ENCODE assay signal across 12 cellular contexts in genomic region chr6:153976921-153977693, GRCh38.
DNase-seq lines count a peak whose midpoint lies in the region; ATAC-seq and TF ChIP-seq lines count a peak whose summit lies in the region.
"Had no signal": no experiment of that assay in that cellular context is flagged by ENCODE, and none has a peak within 500 bp of the region (broad histone marks: within the 10 kb centered on the region; RNA-seq: fewer than 3 reads in every experiment).

No MANE protein-coding gene starts in this region.

- no peaks in the 10 kb centered on the region for H3K36me3 Mint-ChIP-seq in CD4-positive, CD25-positive, alpha-beta regulatory T cell

- H3K27me3 Mint-ChIP-seq in CD4-positive, CD25-positive, alpha-beta regulatory T cell, result peaks cover 19% of the 10 kb centered on the region

- no peaks in the 10 kb centered on the region for H3K9me3 ChIP-seq in CD4-positive, CD25-positive, alpha-beta regulatory T cell (ENCODE audit: control insufficient read depth in 2 of 2, low read length in 2 of 2)
- H3K9me3 ChIP-seq in right cardiac atrium (ENCODE audit: control insufficient read depth, low read length), result no peaks in the 10 kb centered on the region
- H3K9me3 ChIP-seq in colonic mucosa, result no peaks in the 10 kb centered on the region
- H3K9me3 ChIP-seq: ascending aorta, BLaER1 had no signal

- peaks cover 2 to 11% (median 8%) of the 10 kb centered on the region in 4 donors for H3K4me1 Mint-ChIP-seq in CD4-positive, CD25-positive, alpha-beta regulatory T cell

- H3K36me3 ChIP-seq in CD4-positive, CD25-positive, alpha-beta regulatory T cell (ENCODE audit: control insufficient read depth, insufficient read depth, low read length), result no peaks in the 10 kb centered on the region
- no peaks in the 10 kb centered on the region for H3K36me3 ChIP-seq in colonic mucosa
- H3K36me3 ChIP-seq: ascending aorta, BLaER1 had no signal

- WGBS in right cardiac atrium, result 56% methylated on average over 7 of the region's 7 CpGs

- peak in 1 of 2 donors; percentile 31 for ATAC-seq in CD4-positive, CD25-positive, alpha-beta regulatory T cell (ENCODE audit: low read depth in 2 of 2)
- ATAC-seq in GM21390 (IDR thresholded peaks at IDR 0.05; ENCODE audit: unreplicated experiment) (peak; percentile 57), right cardiac atrium (peak; percentile 72 to 88), HG03342 (IDR thresholded peaks at IDR 0.05; ENCODE audit: unreplicated experiment) (no peak)

- H3K4me3 ChIP-seq in CD4-positive, CD25-positive, alpha-beta regulatory T cell (ENCODE audit: low read depth, low read length), result peak overlapping the region; percentile 54
- H3K4me3 ChIP-seq in right cardiac atrium (ENCODE audit: low read length), result no peak overlapping the region
- H3K4me3 ChIP-seq in colonic mucosa, result no peak overlapping the region
- H3K4me3 ChIP-seq: ascending aorta, BLaER1 had no signal

- peaks cover 0 to 8% (median 2%) of the 10 kb centered on the region in 7 donors for H3K9me3 Mint-ChIP-seq in CD4-positive, CD25-positive, alpha-beta regulatory T cell

- H3K4me3 Mint-ChIP-seq in CD4-positive, CD25-positive, alpha-beta regulatory T cell, result peak overlapping the region in 2 of 4 donors; percentile 33 to 65

- H3K27ac ChIP-seq in CD4-positive, CD25-positive, alpha-beta regulatory T cell (ENCODE audit: insufficient read depth, low read length, poor library complexity, severe bottlenecking), result no peak overlapping the region
- H3K27ac ChIP-seq in right cardiac atrium (ENCODE audit: low read length), result no peak overlapping the region
- no peak overlapping the region for H3K27ac ChIP-seq in colonic mucosa
- H3K27ac ChIP-seq: ascending aorta, BLaER1 had no signal

- intact Hi-C loops in right cardiac atrium (cut with DNase I), result no loop called here
- intact Hi-C loops in colonic mucosa (cut with DNase I), result no loop called here

- peak in 2 of 3 donors; percentile 1 to 14 for DNase-seq in CD4-positive, CD25-positive, alpha-beta regulatory T cell
- DNase-seq in RPMI7951 (ENCODE audit: low read depth) (peak; percentile 86), right cardiac atrium (peak in 2 of 3 donors; percentile 19 to 54), colonic mucosa (no peak), AG08395 (ENCODE audit: low spot score) (no peak), glomerular visceral epithelial cell (ENCODE audit: extremely low spot score) (no peak)
- DNase-seq: NCI-H526 treated with DMSO at 0.1 percent for 48 hours, T-helper 9 cell had no signal

- peaks cover 7% of the 10 kb centered on the region for H3K4me1 ChIP-seq in CD4-positive, CD25-positive, alpha-beta regulatory T cell (ENCODE audit: control insufficient read depth, insufficient read depth, low read length, poor library complexity, severe bottlenecking)
- H3K4me1 ChIP-seq in right cardiac atrium (ENCODE audit: control insufficient read depth, insufficient read depth, low read length) (no peaks in the 10 kb centered on the region), colonic mucosa (no peaks in the 10 kb centered on the region)
- H3K4me1 ChIP-seq: ascending aorta, BLaER1 had no signal

- H3K27me3 ChIP-seq in CD4-positive, CD25-positive, alpha-beta regulatory T cell (ENCODE audit: control insufficient read depth, insufficient read depth, low read length), result peaks cover 2% of the 10 kb centered on the region
- H3K27me3 ChIP-seq in right cardiac atrium (ENCODE audit: control insufficient read depth, insufficient read depth) (no peaks in the 10 kb centered on the region), colonic mucosa (no peaks in the 10 kb centered on the region)
- H3K27me3 ChIP-seq: ascending aorta, BLaER1 had no signal

- no peak for TF ChIP-seq CTCF in colonic mucosa (IDR thresholded peaks at IDR 0.05)

- peak overlapping the region in 1 of 3 donors; percentile 26 for H3K27ac Mint-ChIP-seq in CD4-positive, CD25-positive, alpha-beta regulatory T cell

- no peak overlapping the region for H3K9ac ChIP-seq in colonic mucosa (ENCODE audit: low read depth in 2 of 2, low read length in 2 of 2)
- H3K9ac ChIP-seq: BLaER1 had no signal

Comparison
In these comparisons a context has a peak if more than half of its experiments do, and no peak if none do; other contexts are left out.
1. DNase-seq: peak in CD4-positive, CD25-positive, alpha-beta regulatory T cell (2 of 3), RPMI7951 (single experiment) and right cardiac atrium (2 of 3); none in colonic mucosa (single experiment), AG08395 (single experiment) and glomerular visceral epithelial cell (single experiment).